Comparison of ENCODE assay signal across 9 cellular contexts in the genomic region with DNA sequence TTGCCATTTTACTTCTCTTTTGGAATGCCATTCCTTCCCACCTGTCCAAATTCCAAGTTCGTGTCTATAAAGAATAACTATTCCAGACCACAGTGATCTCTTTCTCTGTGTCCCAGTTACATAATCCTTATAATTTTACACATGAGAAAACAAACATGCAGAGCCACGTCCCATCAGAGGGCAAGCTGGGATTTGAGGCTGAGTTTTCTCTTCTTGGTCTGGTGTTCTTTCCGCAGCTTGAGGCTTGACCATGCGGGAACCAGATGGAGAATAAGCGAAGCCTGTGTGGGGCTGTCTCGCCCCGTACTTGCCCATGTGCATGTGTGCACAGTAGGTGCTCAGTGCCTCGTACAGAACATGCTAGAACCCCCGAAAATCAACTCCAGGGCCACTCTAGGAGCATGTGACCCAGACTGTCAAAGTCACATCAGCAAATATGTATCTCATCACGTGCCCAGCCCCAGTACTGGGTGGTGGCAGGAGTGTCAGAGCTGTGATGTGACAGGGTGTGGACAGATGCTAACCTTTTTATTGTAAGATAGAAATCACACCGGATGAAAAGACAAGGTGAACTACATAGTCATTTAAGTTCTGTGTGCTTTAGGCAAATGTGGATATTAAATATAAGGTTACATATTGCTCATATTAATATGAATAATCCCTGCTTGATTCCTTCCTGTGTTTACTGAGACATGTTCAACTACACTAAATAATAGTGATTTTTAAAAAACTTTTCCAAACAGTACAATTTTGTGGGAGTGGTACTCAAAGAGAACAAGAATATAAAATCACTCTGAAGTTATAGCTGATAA. TPM values are rescaled to one million over a fixed set of nuclear protein-coding genes. Genes with fewer than 3 reads are reported as not detected.
DNase-seq lines count a peak whose midpoint lies in the region; ATAC-seq and TF ChIP-seq lines count a peak whose summit lies in the region.
"Had no signal": no experiment of that assay in that cellular context is flagged by ENCODE, and none has a peak within 500 bp of the region (broad histone marks: within the 10 kb centered on the region; RNA-seq: fewer than 3 reads in every experiment).

No MANE protein-coding gene starts in this region.

- H3K4me3 ChIP-seq in HL-60 (replicated peaks; ENCODE audit: insufficient read depth, low read length), result peak overlapping the region; percentile 90
- peak overlapping the region; percentile 65 for H3K4me3 ChIP-seq in fibroblast of pulmonary artery (replicated peaks; ENCODE audit: low read depth, low read length)
- H3K4me3 ChIP-seq in smooth muscle cell, result peak overlapping the region; percentile 88
- H3K4me3 ChIP-seq in esophagus muscularis mucosa, result no peak overlapping the region

- H3K27me3 ChIP-seq in HL-60 (ENCODE audit: insufficient read depth, poor library complexity, severe bottlenecking) (no peaks in the 10 kb centered on the region), smooth muscle cell (ENCODE audit: low read depth) (no peaks in the 10 kb centered on the region), esophagus muscularis mucosa (peaks cover 0 to 6% (median 0%) of the 10 kb centered on the region in 4 donors)
- H3K27me3 ChIP-seq: Peyer's patch had no signal

- no peaks in the 10 kb centered on the region for H3K9me3 ChIP-seq in smooth muscle cell (replicated peaks; ENCODE audit: low read depth)
- H3K9me3 ChIP-seq in esophagus muscularis mucosa, result no peaks in the 10 kb centered on the region
- H3K9me3 ChIP-seq: Peyer's patch had no signal

- CTCF ChIA-PET in activated CD8-positive, alpha-beta T cell treated with anti-CD3 and anti-CD28 coated beads for 36 hours (lab: Charles Lee), result interaction anchor here (2.0 to 7.3 kb wide), 4 partner anchors 44 to 374 kb away, joined by 6 to 49 read pairs (median 12); no protein-coding TSS in a partner anchor

- peak overlapping the region; percentile 88 for H3K4me2 ChIP-seq in smooth muscle cell

- peak overlapping the region; percentile 96 for H3K4me3 Mint-ChIP-seq in activated CD8-positive, alpha-beta T cell treated with anti-CD3 and anti-CD28 coated beads for 36 hours

- no peak for TF ChIP-seq EP300 in esophagus muscularis mucosa (IDR thresholded peaks at IDR 0.05)

- no peak for TF ChIP-seq POLR2A in esophagus muscularis mucosa (IDR thresholded peaks at IDR 0.05; ENCODE audit: low read depth)

- H2AFZ ChIP-seq in smooth muscle cell (ENCODE audit: low read depth), result no peak overlapping the region

- WGBS in smooth muscle cell (ENCODE audit: low lambda C conversion rate), result 82% methylated on average over 11 of the region's 11 CpGs
- WGBS in esophagus muscularis mucosa, result 68% methylated on average over 11 of the region's 11 CpGs

- peaks cover 66% of the 10 kb centered on the region for H3K36me3 Mint-ChIP-seq in activated CD8-positive, alpha-beta T cell treated with anti-CD3 and anti-CD28 coated beads for 36 hours (ENCODE audit: low read depth)

- ATAC-seq in activated CD8-positive, alpha-beta T cell treated with anti-CD3 and anti-CD28 coated beads for 36 hours, result no peak
- no peak for ATAC-seq in HG02759 (IDR thresholded peaks at IDR 0.05; ENCODE audit: unreplicated experiment)
- ATAC-seq in HG03108 (IDR thresholded peaks at IDR 0.05; ENCODE audit: unreplicated experiment), result no peak

- no peak overlapping the region for H3K27ac ChIP-seq in HL-60 (replicated peaks)
- H3K27ac ChIP-seq in smooth muscle cell (ENCODE audit: low read depth), result no peak overlapping the region
- no peak overlapping the region for H3K27ac ChIP-seq in esophagus muscularis mucosa (replicated peaks in 1 of 4)

- intact Hi-C loops in activated CD8-positive, alpha-beta T cell treated with anti-CD3 and anti-CD28 coated beads for 36 hours (cut with micrococcal nuclease), result no loop called here
- intact Hi-C loops in esophagus muscularis mucosa (cut with DNase I), result no loop called here

- peaks cover 10% of the 10 kb centered on the region for H3F3A ChIP-seq in smooth muscle cell (ENCODE audit: low read depth)

- H3K9me3 Mint-ChIP-seq in activated CD8-positive, alpha-beta T cell treated with anti-CD3 and anti-CD28 coated beads for 36 hours, result no peaks in the 10 kb centered on the region

- no peaks in the 10 kb centered on the region for H3K27me3 Mint-ChIP-seq in activated CD8-positive, alpha-beta T cell treated with anti-CD3 and anti-CD28 coated beads for 36 hours

- peaks cover 27% of the 10 kb centered on the region for H3K4me1 ChIP-seq in smooth muscle cell (ENCODE audit: low read depth)
- peaks cover 25 to 33% (median 30%) of the 10 kb centered on the region in 4 donors for H3K4me1 ChIP-seq in esophagus muscularis mucosa

- peaks cover 46% of the 10 kb centered on the region for H3K79me2 ChIP-seq in smooth muscle cell (ENCODE audit: low read depth)

- TF ChIP-seq CTCF in HL-60 (IDR thresholded peaks at IDR 0.05; ENCODE audit: insufficient read depth, low read length) (no peak), fibroblast of pulmonary artery (IDR thresholded peaks at IDR 0.05; ENCODE audit: low read length, missing control alignments) (no peak), smooth muscle cell (IDR thresholded peaks at IDR 0.05; ENCODE audit: borderline replicate concordance, insufficient read depth, poor library complexity, severe bottlenecking) (no peak), esophagus muscularis mucosa (IDR thresholded peaks at IDR 0.05) (no peak)
- TF ChIP-seq CTCF in activated CD8-positive, alpha-beta T cell treated with anti-CD3 and anti-CD28 coated beads for 36 hours (IDR thresholded peaks at IDR 0.05), result no peak

- POLR2A ChIA-PET in activated CD8-positive, alpha-beta T cell treated with anti-CD3 and anti-CD28 coated beads for 36 hours (lab: Charles Lee), result interaction anchor here (0.7 kb wide), 1 partner anchor 165 kb away, joined by 3 read pairs; no protein-coding TSS in a partner anchor

- peaks cover 46% of the 10 kb centered on the region for H3K4me1 Mint-ChIP-seq in activated CD8-positive, alpha-beta T cell treated with anti-CD3 and anti-CD28 coated beads for 36 hours (ENCODE audit: low read depth)

- peak overlapping the region; percentile 25 for H3K27ac Mint-ChIP-seq in activated CD8-positive, alpha-beta T cell treated with anti-CD3 and anti-CD28 coated beads for 36 hours

- H4K20me1 ChIP-seq in smooth muscle cell (ENCODE audit: low read depth), result peaks cover 81% of the 10 kb centered on the region

- H3K9ac ChIP-seq in smooth muscle cell (ENCODE audit: low read depth), result no peak overlapping the region

- DNase-seq in HL-60 (ENCODE audit: low read depth in 1 of 2, low spot score in 1 of 2) (no peak), fibroblast of pulmonary artery (ENCODE audit: low read depth) (no peak), smooth muscle cell (lab: John Stamatoyannopoulos, UW; ENCODE audit: unreplicated experiment) (no peak), esophagus muscularis mucosa (ENCODE audit: extremely low spot score) (no peak)
- no peak for DNase-seq in activated CD8-positive, alpha-beta T cell treated with anti-CD3 and anti-CD28 coated beads for 36 hours
- no peak for DNase-seq in activated CD8-positive, alpha-beta memory T cell treated with anti-CD3 and anti-CD28 coated beads, Interleukin-2, amount 50 U/mL, for 4 hours
- DNase-seq: Peyer's patch had no signal

- peaks cover 11% of the 10 kb centered on the region for H3K36me3 ChIP-seq in smooth muscle cell (ENCODE audit: low read depth)
- H3K36me3 ChIP-seq in esophagus muscularis mucosa, result peaks cover 0 to 40% (median 20%) of the 10 kb centered on the region in 4 donors

RNA-seq across cellular contexts. Expression of gene INSIG1, which starts 3.2 kb away (rescaled TPM):
- 10 to 100 TPM; 92.2 to 98.0 TPM for total RNA-seq in activated CD8-positive, alpha-beta T cell treated with anti-CD3 and anti-CD28 coated beads for 36 hours
- 277 and 402 TPM in 2 replicates for total RNA-seq in smooth muscle cell
- 181 and 302 TPM in 2 replicates for polyA plus RNA-seq in smooth muscle cell
- 10 to 100 TPM; 25.3 to 63.5 (median 37.7) TPM for total RNA-seq in esophagus muscularis mucosa

Comparison
In these comparisons a context has a peak if more than half of its experiments do, and no peak if none do; other contexts are left out.
1. H3K4me3 ChIP-seq: peak in HL-60 (single experiment), fibroblast of pulmonary artery (single experiment) and smooth muscle cell (single experiment); none in esophagus muscularis mucosa (0 of 4).